ENCODE assay signal across 11 cellular contexts in genomic region chr3:15726043-15726442, GRCh38.
DNase-seq lines count a peak whose midpoint lies in the region; ATAC-seq and TF ChIP-seq lines count a peak whose summit lies in the region.
"Had no signal": no experiment of that assay in that cellular context is flagged by ENCODE, and none has a peak within 500 bp of the region (broad histone marks: within the 10 kb centered on the region; RNA-seq: fewer than 3 reads in every experiment).

No MANE protein-coding gene starts in this region.

- intact Hi-C loops in natural killer cell (cut with micrococcal nuclease) (no loop called here), mucosa of descending colon (cut with DNase I, micrococcal nuclease) (no loop called here)

- no peaks in the 10 kb centered on the region for H3K9me3 ChIP-seq in mucosa of descending colon

- H3K4me3 ChIP-seq in mucosa of descending colon: no peak overlapping the region
- H3K4me3 ChIP-seq: BLaER1 treated with 17β-estradiol and CSF1 and Interleukin-3, amounts not matched to agents 10 nM and 100 nM had no signal

- no peaks in the 10 kb centered on the region for H3K27me3 Mint-ChIP-seq in natural killer cell treated with Interleukin-12 subunit alpha and Interleukin-12 subunit beta and Interleukin-15 and Interleukin-18, amount 100 ng/mL, for 72 hours
- H3K27me3 Mint-ChIP-seq in natural killer cell (ENCODE audit: low read depth in 2 of 2): no peaks in the 10 kb centered on the region
- H3K27me3 Mint-ChIP-seq in type B pancreatic cell: no peaks in the 10 kb centered on the region

- peak overlapping the region in 1 of 2 donors; percentile 9 for H3K27ac Mint-ChIP-seq in natural killer cell treated with Interleukin-12 subunit alpha and Interleukin-12 subunit beta and Interleukin-15 and Interleukin-18, amount 100 ng/mL, for 72 hours
- H3K27ac Mint-ChIP-seq in natural killer cell (no peak overlapping the region), type B pancreatic cell (peak overlapping the region; percentile 3)

- H3K9me3 Mint-ChIP-seq in natural killer cell treated with Interleukin-12 subunit alpha and Interleukin-12 subunit beta and Interleukin-15 and Interleukin-18, amount 100 ng/mL, for 72 hours: no peaks in the 10 kb centered on the region
- no peaks in the 10 kb centered on the region for H3K9me3 Mint-ChIP-seq in natural killer cell
- no peaks in the 10 kb centered on the region for H3K9me3 Mint-ChIP-seq in type B pancreatic cell

- TF ChIP-seq CTCF in natural killer cell (IDR thresholded peaks at IDR 0.05) (no peak), type B pancreatic cell (conservative IDR thresholded peaks at IDR 0.05) (no peak), mucosa of descending colon (IDR thresholded peaks at IDR 0.05) (no peak)

- H3K4me3 Mint-ChIP-seq in natural killer cell treated with Interleukin-12 subunit alpha and Interleukin-12 subunit beta and Interleukin-15 and Interleukin-18, amount 100 ng/mL, for 72 hours: peak overlapping the region; percentile 15
- H3K4me3 Mint-ChIP-seq in natural killer cell (no peak overlapping the region), type B pancreatic cell (no peak overlapping the region)

- peaks cover 30 to 31% of the 10 kb centered on the region in 2 donors for H3K4me1 Mint-ChIP-seq in natural killer cell treated with Interleukin-12 subunit alpha and Interleukin-12 subunit beta and Interleukin-15 and Interleukin-18, amount 100 ng/mL, for 72 hours (ENCODE audit: low read depth in 2 of 2)
- H3K4me1 Mint-ChIP-seq in natural killer cell (peaks cover 23 to 27% of the 10 kb centered on the region in 2 donors), type B pancreatic cell (ENCODE audit: unreplicated experiment) (peaks cover 4% of the 10 kb centered on the region)

- H3K36me3 Mint-ChIP-seq in natural killer cell treated with Interleukin-12 subunit alpha and Interleukin-12 subunit beta and Interleukin-15 and Interleukin-18, amount 100 ng/mL, for 72 hours: peaks cover 4% of the 10 kb centered on the region
- peaks cover 7% of the 10 kb centered on the region for H3K36me3 Mint-ChIP-seq in natural killer cell
- peaks cover 35% of the 10 kb centered on the region for H3K36me3 Mint-ChIP-seq in type B pancreatic cell

- peak in 1 of 2 donors; percentile 77 for ATAC-seq in natural killer cell treated with Interleukin-12 subunit alpha and Interleukin-12 subunit beta and Interleukin-15 and Interleukin-18, amount 100 ng/mL, for 72 hours
- ATAC-seq in natural killer cell (no peak), HG02938 (IDR thresholded peaks at IDR 0.05; ENCODE audit: unreplicated experiment) (peak; percentile 78), mucosa of descending colon (no peak)

- no peak for DNase-seq in natural killer cell treated with Interleukin-12 subunit alpha and Interleukin-12 subunit beta and Interleukin-15 and Interleukin-18, amount 100 ng/mL, for 72 hours (ENCODE audit: low spot score)
- DNase-seq in natural killer cell (no peak), astrocyte of the hippocampus (ENCODE audit: low read depth, low spot score) (peak; percentile 31), type B pancreatic cell (ENCODE audit: extremely low spot score, unreplicated experiment) (no peak), amygdala (lab: John Stamatoyannopoulos, UW) (no peak), mucosa of descending colon (no peak), SKM-1 (lab: John Stamatoyannopoulos, UW; ENCODE audit: unreplicated experiment) (no peak)
- DNase-seq: NCI-H82, posterior cingulate gyrus had no signal

- H3K36me3 ChIP-seq in mucosa of descending colon (ENCODE audit: low read depth): no peaks in the 10 kb centered on the region

- no peaks in the 10 kb centered on the region for H3K4me1 ChIP-seq in mucosa of descending colon (ENCODE audit: low read depth)
- H3K4me1 ChIP-seq: BLaER1 treated with 17β-estradiol and CSF1 and Interleukin-3, amounts not matched to agents 10 nM and 100 nM had no signal
